In the genomic region with DNA sequence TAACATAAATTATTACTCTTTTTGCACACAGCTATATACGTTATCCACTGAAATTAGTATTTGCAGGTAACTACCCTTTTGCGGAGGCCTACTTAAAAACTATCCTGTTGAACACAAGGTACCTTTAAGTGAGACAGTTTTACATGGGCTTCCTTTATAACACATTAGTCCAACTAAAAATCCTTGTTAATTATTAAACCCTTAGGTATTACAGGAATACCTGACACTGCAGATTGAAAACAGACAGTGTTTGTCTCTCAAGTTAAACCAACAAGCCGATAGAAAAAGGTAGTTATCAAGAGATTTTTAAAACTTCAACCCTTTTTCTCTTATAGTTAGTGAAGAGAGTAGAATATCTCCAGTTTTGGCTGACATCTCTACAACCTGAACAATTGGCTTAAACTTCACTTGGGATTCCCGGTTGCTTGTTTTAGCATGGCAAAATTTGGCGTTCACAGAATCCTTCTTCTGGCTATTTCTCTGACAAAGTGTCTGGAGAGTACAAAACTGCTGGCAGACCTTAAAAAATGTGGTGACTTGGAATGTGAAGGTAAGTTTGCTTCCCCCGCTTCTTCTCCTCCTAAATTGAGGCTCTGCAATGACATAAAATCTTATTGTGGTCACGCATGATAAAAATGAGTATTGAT, we compare ENCODE assay signal across 8 cellular contexts. TPM values are rescaled to one million over a fixed set of nuclear protein-coding genes. Genes with fewer than 3 reads are reported as not detected.
DNase-seq lines count a peak whose midpoint lies in the region; ATAC-seq and TF ChIP-seq lines count a peak whose summit lies in the region.

MIA2 (plus strand) TSS at position 236 of the 647 bp plus-strand sequence; CDS start at position 436, 200 bp downstream.

- peaks cover 23% of the 10 kb centered on the region for H3K4me1 Mint-ChIP-seq in activated T-cell treated with anti-CD3 and anti-CD28 coated beads, Interleukin-2, amount 50 U/mL, for 4 hours (ENCODE audit: low read depth)

- no peaks in the 10 kb centered on the region for H3K27me3 Mint-ChIP-seq in activated T-cell treated with anti-CD3 and anti-CD28 coated beads, Interleukin-2, amount 50 U/mL, for 4 hours (ENCODE audit: low read depth)

- H3K9me3 Mint-ChIP-seq in activated T-cell treated with anti-CD3 and anti-CD28 coated beads, Interleukin-2, amount 50 U/mL, for 4 hours = no peaks in the 10 kb centered on the region

- H3K27ac ChIP-seq in duodenal mucosa (ENCODE audit: low read depth, low read length) = no peak within 1 kb of the TSS
- H3K27ac ChIP-seq in uterus = no peak within 1 kb of the TSS

- ATAC-seq in activated T-cell treated with anti-CD3 and anti-CD28 coated beads, Interleukin-2, amount 50 U/mL, for 4 hours = no peak
- ATAC-seq in GM21786 (IDR thresholded peaks at IDR 0.05; ENCODE audit: unreplicated experiment) = no peak

- no peak within 1 kb of the TSS for H3K4me3 Mint-ChIP-seq in activated T-cell treated with anti-CD3 and anti-CD28 coated beads, Interleukin-2, amount 50 U/mL, for 4 hours

- no peak for TF ChIP-seq POLR2A in uterus (IDR thresholded peaks at IDR 0.05)

- H3K27me3 ChIP-seq in duodenal mucosa (ENCODE audit: control insufficient read depth in 1 of 2, insufficient read depth in 2 of 2, low read length in 2 of 2) (no peaks in the 10 kb centered on the region), uterus (no peaks in the 10 kb centered on the region)

- H3K36me3 Mint-ChIP-seq in activated T-cell treated with anti-CD3 and anti-CD28 coated beads, Interleukin-2, amount 50 U/mL, for 4 hours (ENCODE audit: insufficient read depth) = no peaks in the 10 kb centered on the region

- H3K36me3 ChIP-seq in duodenal mucosa (ENCODE audit: control insufficient read depth in 1 of 2, insufficient read depth in 2 of 2, low read length in 2 of 2) (no peaks in the 10 kb centered on the region), uterus (no peaks in the 10 kb centered on the region)

- DNase-seq in activated T-cell treated with anti-CD3 and anti-CD28 coated beads, Interleukin-2, amount 50 U/mL, for 4 hours = no peak
- DNase-seq in activated T-cell treated with anti-CD3 and anti-CD28 coated beads, Interleukin-2, amount 50 U/mL, for 1 hour = no peak
- DNase-seq in mesenteric fat pad (ENCODE audit: low spot score) (no peak), uterus (no peak), foreskin melanocyte (no peak), middle frontal gyrus (ENCODE audit: extremely low spot score, low spot score) (no peak)

- intact Hi-C loops in uterus (cut with DNase I; ENCODE audit: low total_unique reads) = no loop called here

- H3K4me1 ChIP-seq in duodenal mucosa (ENCODE audit: control insufficient read depth in 1 of 2, insufficient read depth in 2 of 2, low read length in 2 of 2) (peaks cover 7 to 8% of the 10 kb centered on the region in 2 donors), uterus (no peaks in the 10 kb centered on the region)

- no peak for TF ChIP-seq CTCF in uterus (IDR thresholded peaks at IDR 0.05)

- peak within 1 kb of the TSS; percentile 57 to 75 for H3K9ac ChIP-seq in duodenal mucosa (ENCODE audit: low read depth in 1 of 2, low read length in 2 of 2)

- H3K4me3 ChIP-seq in duodenal mucosa (ENCODE audit: low read depth in 1 of 2, low read length in 2 of 2) = peak within 1 kb of the TSS; percentile 70 to 76
- H3K4me3 ChIP-seq in uterus = no peak within 1 kb of the TSS

- H3K9me3 ChIP-seq in duodenal mucosa (ENCODE audit: control insufficient read depth in 1 of 2, low read length in 2 of 2) = no peaks in the 10 kb centered on the region
- H3K9me3 ChIP-seq in uterus = no peaks in the 10 kb centered on the region

RNA-seq across cellular contexts. Expression of gene MIA2, which starts in this region (rescaled TPM):
- 10 to 100 TPM; 14.7 to 19.7 (median 14.8) TPM for total RNA-seq in activated T-cell treated with anti-CD3 and anti-CD28 coated beads, Interleukin-2, amount 50 U/mL, for 4 hours
- 16.8 TPM for total RNA-seq in mesenteric fat pad
- total RNA-seq in uterus = 10 to 100 TPM; 15.3 to 38.2 (median 23.9) TPM

Comparison
In these comparisons a context has a peak if more than half of its experiments do, and no peak if none do; other contexts are left out.
1. H3K4me3 ChIP-seq: peak in duodenal mucosa (2 of 2); none in uterus (0 of 2).